Comparison of ENCODE assay signal across 1 cellular context in the genomic region with DNA sequence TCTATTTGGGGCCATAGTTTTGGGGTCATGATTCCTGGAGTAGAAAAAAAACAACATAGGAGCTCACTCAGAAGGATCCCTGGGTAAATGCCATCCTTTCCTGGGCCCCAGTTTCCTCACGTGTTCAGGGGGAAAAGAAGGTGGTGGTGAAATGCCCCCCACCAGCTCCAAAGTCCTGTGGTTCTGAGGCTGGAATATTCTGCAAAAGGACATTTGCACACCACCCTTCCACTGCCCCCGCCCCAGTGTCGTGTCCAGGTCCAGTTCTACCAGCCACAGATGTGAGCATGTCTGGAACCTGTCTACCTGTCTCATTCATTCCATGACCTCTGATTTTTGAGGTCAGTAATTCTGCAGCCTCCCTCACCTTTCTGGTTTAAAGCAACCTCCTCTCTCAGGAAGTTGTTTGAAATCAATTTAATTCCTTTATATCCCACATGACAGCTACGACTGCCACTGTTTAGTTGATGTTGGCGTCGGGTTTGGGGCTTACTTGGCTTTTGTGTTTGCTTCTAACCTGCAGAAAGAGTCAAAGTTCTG.
TF ChIP-seq lines count a peak whose summit lies in the region.

No MANE protein-coding gene starts in this region.

TF ChIP-seq in HepG2, 621 proteins besides CTCF, POLR2A, EP300 and RAD21 (continued from another document):
- TF ChIP-seq SRY (CRISPR knock-in tag; IDR thresholded peaks at IDR 0.05) (no peak), CEBPB (IDR thresholded peaks at IDR 0.05; ENCODE audit: borderline replicate concordance, low read depth, low read length) (no peak)
- TF ChIP-seq, protein P1, sequence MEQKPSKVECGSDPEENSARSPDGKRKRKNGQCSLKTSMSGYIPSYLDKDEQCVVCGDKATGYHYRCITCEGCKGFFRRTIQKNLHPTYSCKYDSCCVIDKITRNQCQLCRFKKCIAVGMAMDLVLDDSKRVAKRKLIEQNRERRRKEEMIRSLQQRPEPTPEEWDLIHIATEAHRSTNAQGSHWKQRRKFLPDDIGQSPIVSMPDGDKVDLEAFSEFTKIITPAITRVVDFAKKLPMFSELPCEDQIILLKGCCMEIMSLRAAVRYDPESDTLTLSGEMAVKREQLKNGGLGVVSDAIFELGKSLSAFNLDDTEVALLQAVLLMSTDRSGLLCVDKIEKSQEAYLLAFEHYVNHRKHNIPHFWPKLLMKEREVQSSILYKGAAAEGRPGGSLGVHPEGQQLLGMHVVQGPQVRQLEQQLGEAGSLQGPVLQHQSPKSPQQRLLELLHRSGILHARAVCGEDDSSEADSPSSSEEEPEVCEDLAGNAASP (CRISPR knock-in tag; IDR thresholded peaks at IDR 0.05; ENCODE audit: borderline replicate concordance) = no peak
